ENCODE assay signal across 1 cellular context in the genomic region with DNA sequence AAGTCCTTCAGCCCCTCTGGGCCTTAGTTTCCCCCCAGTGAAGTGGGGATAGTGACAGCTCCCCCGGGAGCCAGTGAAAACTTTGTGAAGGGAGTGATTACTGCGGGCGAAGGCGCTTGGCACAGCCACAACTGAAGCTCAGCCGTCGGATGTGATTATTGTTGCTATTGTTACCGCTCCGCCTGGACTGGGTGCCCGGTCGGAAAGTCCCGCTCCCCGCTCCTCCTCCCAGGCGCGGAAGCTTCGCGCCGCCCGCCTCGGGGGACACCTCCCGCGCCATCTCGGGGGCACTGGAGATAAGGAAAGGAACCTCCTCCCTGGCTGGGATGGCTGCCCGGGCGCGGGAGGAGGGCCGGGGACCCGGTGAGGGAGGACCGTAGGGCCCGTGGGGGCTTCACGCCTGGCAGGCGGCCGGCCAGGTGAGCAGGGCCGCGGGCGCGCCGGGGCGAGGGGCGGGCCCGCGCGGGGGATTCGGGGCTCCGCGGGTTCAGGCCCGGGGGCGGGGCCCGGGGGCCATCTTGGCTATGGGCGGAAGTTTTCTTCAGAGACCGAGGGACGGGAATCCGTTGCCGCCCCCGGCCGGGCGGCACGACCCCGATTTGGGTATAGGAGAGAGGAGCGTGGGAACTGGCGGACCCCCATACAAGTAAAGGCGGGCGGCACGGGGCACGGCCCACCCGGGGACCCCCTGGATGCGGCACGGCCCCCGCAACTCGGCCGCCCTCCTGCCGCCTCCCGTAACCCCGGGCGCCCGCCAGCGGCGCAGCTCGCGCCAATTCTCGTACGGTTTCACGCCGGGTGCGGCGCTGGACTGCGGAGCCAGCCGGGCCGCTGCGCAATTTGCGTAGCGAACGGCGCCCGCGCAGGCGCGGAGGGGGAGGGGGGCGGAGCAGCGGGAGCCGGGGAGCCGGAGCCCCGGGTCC.
A peak's percentile ranks its signal among the peaks of the same experiment; 100 is the strongest.
TF ChIP-seq lines count a peak whose summit lies in the region.

A gene with protein sequence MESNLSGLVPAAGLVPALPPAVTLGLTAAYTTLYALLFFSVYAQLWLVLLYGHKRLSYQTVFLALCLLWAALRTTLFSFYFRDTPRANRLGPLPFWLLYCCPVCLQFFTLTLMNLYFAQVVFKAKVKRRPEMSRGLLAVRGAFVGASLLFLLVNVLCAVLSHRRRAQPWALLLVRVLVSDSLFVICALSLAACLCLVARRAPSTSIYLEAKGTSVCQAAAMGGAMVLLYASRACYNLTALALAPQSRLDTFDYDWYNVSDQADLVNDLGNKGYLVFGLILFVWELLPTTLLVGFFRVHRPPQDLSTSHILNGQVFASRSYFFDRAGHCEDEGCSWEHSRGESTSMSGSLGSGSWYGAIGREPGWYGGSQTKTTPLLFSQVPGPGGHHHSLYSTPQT (plus strand): TSS at position 887 of the 923 bp plus-strand sequence. CDS start 677 bp downstream, outside the sequence.

TF ChIP-seq in A549, 52 proteins besides CTCF, POLR2A, EP300 and RAD21 (continued from another document):
- TF ChIP-seq ZSCAN20 (CRISPR knock-in tag; IDR thresholded peaks at IDR 0.05): no peak
- TF ChIP-seq, protein P1, sequence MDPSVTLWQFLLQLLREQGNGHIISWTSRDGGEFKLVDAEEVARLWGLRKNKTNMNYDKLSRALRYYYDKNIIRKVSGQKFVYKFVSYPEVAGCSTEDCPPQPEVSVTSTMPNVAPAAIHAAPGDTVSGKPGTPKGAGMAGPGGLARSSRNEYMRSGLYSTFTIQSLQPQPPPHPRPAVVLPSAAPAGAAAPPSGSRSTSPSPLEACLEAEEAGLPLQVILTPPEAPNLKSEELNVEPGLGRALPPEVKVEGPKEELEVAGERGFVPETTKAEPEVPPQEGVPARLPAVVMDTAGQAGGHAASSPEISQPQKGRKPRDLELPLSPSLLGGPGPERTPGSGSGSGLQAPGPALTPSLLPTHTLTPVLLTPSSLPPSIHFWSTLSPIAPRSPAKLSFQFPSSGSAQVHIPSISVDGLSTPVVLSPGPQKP (IDR thresholded peaks at IDR 0.05; ENCODE audit: low read depth, low read length): no peak
- TF ChIP-seq MAFK (IDR thresholded peaks at IDR 0.05; ENCODE audit: partially characterized antibody): no peak
- no peak for TF ChIP-seq MYC (IDR thresholded peaks at IDR 0.05; ENCODE audit: borderline replicate concordance, low read length)
- TF ChIP-seq, protein P2, sequence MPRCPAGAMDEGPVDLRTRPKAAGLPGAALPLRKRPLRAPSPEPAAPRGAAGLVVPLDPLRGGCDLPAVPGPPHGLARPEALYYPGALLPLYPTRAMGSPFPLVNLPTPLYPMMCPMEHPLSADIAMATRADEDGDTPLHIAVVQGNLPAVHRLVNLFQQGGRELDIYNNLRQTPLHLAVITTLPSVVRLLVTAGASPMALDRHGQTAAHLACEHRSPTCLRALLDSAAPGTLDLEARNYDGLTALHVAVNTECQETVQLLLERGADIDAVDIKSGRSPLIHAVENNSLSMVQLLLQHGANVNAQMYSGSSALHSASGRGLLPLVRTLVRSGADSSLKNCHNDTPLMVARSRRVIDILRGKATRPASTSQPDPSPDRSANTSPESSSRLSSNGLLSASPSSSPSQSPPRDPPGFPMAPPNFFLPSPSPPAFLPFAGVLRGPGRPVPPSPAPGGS (IDR thresholded peaks at IDR 0.05): no peak; the same call in 2 of the 3 replicates
- no peak for TF ChIP-seq KDM1A (IDR thresholded peaks at IDR 0.05; ENCODE audit: low read depth)
- peak; percentile 65; the same call in 1 of the 2 replicates for TF ChIP-seq ESRRA (IDR thresholded peaks at IDR 0.05; ENCODE audit: borderline replicate concordance, low read length)
- no peak for TF ChIP-seq RARB (CRISPR knock-in tag; IDR thresholded peaks at IDR 0.05)
- no peak for TF ChIP-seq NFE2L2 (conservative IDR thresholded peaks at IDR 0.05; ENCODE audit: low read length)
- TF ChIP-seq PHF8 (IDR thresholded peaks at IDR 0.05; ENCODE audit: borderline replicate concordance, low read depth): peak; percentile 59
- TF ChIP-seq KDM5A (IDR thresholded peaks at IDR 0.05): no peak
- TF ChIP-seq GATA3 (IDR thresholded peaks at IDR 0.05; ENCODE audit: borderline replicate concordance): 0 out of 2 replicates have a peak, but pooled peaks have one; percentile 10
